26 cellular contexts compared by ENCODE assay signal in the genomic region with DNA sequence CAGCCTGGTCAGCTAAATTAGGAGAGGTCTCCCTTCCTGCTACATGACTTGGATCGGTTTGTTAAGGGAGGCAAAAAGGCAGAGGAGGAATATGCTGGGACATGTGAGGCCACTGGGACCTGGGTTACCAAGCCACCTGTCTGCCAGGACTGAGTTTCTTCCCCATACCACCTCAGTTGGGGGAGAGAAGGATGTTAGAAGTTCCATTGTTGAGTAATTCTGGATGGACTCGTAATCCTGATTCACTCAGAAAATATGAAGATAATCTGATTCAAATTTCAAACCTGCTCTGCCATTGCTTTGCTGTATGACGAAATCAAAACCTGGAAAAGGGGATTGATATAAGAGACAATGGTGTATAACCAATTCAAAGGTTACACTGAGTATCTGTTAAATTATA.
DNase-seq lines count a peak whose midpoint lies in the region; ATAC-seq and TF ChIP-seq lines count a peak whose summit lies in the region.
"Had no signal": no experiment of that assay in that cellular context is flagged by ENCODE, and none has a peak within 500 bp of the region (broad histone marks: within the 10 kb centered on the region; RNA-seq: fewer than 3 reads in every experiment).

No MANE protein-coding gene starts in this region.

- TF ChIP-seq CTCF in choroid plexus epithelial cell (conservative IDR thresholded peaks at IDR 0.05; ENCODE audit: low read depth, low read length) = no peak

- no peak overlapping the region for H3K4me3 ChIP-seq in choroid plexus epithelial cell (ENCODE audit: low read depth, low read length)
- H3K4me3 ChIP-seq: ascending aorta, GM12878, SJSA1, spleen, testis had no signal

- DNase-seq in EH (ENCODE audit: low read depth) = peak; percentile 45
- DNase-seq in LHCN-M2 (ENCODE audit: low read depth) = peak; percentile 14
- DNase-seq in choroid plexus epithelial cell (ENCODE audit: low read depth) = peak; percentile 24
- peak; percentile 22 for DNase-seq in kidney tubule cell (ENCODE audit: low spot score)
- no peak for DNase-seq in Ammon's horn (ENCODE audit: low spot score)
- no peak for DNase-seq in globus pallidus (ENCODE audit: low spot score)
- DNase-seq in NCI-H1417 treated with DMSO at 0.1 percent for 48 hours (lab: John Stamatoyannopoulos, UW) = no peak
- DNase-seq: activated CD4-positive, alpha-beta T cell treated with anti-CD3 and anti-CD28 coated beads for 4 hours; activated naive CD4-positive, alpha-beta T cell treated with anti-CD3 and anti-CD28 coated beads, Interleukin-2, amount 50 U/mL, for 16 hours; activated T-cell treated with anti-CD3 and anti-CD28 coated beads, Interleukin-2, amount 50 U/mL, for 48 hours; CD8-positive, alpha-beta memory T cell; cerebellar nuclear complex; DMS53; KG1; left cardiac atrium; NCI-H2029 treated with DMSO at 0.1 percent for 48 hours; NCI-H345; NCI-H82; spleen; stimulated activated CD4-positive, alpha-beta T cell treated with anti-CD3 and anti-CD28 coated beads, Interleukin-4, amount 100 ng/mL, for 1 hour; stimulated activated naive CD4-positive, alpha-beta T cell; testis had no signal

- no peak for ATAC-seq in HG03439 (IDR thresholded peaks at IDR 0.05; ENCODE audit: unreplicated experiment)
- ATAC-seq: GM12878, left cardiac atrium had no signal

Comparison
In these comparisons a context has a peak if more than half of its experiments do, and no peak if none do; other contexts are left out.
1. DNase-seq: peak in EH (single experiment), LHCN-M2 (single experiment), choroid plexus epithelial cell (single experiment) and kidney tubule cell (single experiment); none in Ammon's horn (single experiment), globus pallidus (single experiment) and NCI-H1417 treated with DMSO at 0.1 percent for 48 hours (single experiment).